ENCODE assay signal across 1 cellular context in the genomic region with DNA sequence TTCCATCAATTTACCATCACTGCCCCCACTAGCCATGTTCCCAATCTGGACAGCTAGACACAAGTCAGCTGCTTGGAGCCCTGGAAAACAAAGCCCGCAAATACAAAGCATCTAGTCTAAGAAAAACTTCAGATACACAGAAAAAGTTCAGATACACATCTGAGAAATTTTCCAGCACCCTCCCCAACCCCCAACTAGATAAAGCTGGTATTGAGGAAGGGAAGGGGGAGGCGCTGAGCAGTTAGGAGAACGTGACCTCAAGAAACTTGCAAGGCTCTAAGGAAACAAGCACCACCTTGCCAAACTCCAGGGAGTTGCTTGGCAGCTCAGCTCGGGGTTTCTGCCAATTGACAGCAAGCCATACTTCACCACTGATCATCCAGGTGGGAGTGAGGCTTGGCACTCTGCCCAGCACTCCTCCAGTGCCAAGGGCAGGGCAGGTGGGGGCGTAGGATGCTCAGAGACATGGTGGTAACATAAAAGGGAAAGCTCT.
TF ChIP-seq lines count a peak whose summit lies in the region.

No MANE protein-coding gene starts in this region.

TF ChIP-seq in HepG2, 621 proteins besides CTCF, POLR2A, EP300 and RAD21:
- TF ChIP-seq ZMYM4 (CRISPR knock-in tag; IDR thresholded peaks at IDR 0.05) = 0 out of 2 replicates have a peak, but pooled peaks have one; percentile 24
- no peak for TF ChIP-seq FOXK1 (CRISPR knock-in tag; IDR thresholded peaks at IDR 0.05; ENCODE audit: borderline replicate concordance, low read depth)
- no peak for TF ChIP-seq TGIF2 (CRISPR knock-in tag; IDR thresholded peaks at IDR 0.05)
- TF ChIP-seq KAT2B (IDR thresholded peaks at IDR 0.05; ENCODE audit: borderline replicate concordance, low read depth, low read length) = no peak
